ENCODE assay signal across 5 cellular contexts in the genomic region with DNA sequence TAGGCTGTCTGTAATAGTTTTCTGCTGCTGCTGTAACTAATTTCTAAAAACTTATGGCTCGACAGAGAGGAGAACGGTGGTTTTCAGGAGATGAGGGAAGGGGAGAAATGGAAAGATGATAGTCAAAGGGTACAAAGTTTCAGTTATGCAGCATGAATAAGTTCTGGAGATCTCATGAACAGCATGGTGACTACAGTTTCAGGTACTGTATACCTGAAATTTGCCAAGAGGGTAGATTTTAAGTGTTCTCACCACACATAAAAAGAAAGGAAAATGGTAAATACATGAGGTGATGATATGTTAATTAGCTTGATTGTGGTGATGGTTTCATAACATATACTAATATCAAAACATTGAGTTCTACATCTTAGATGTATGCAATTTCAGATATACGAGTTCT. TPM values are rescaled to one million over a fixed set of nuclear protein-coding genes. Genes with fewer than 3 reads are reported as not detected.
"Had no signal": no experiment of that assay in that cellular context is flagged by ENCODE, and none has a peak within 500 bp of the region (broad histone marks: within the 10 kb centered on the region; RNA-seq: fewer than 3 reads in every experiment).

No MANE protein-coding gene starts in this region.

- ATAC-seq: GM23338 had no signal

- H3K4me3 Mint-ChIP-seq: GM23338, H9 had no signal

- H3K9me3 Mint-ChIP-seq: GM23338 had no signal

- H3K4me1 Mint-ChIP-seq: GM23338 had no signal

- H3K4me3 ChIP-seq: GM23338 had no signal

- H3K27ac Mint-ChIP-seq: GM23338, H9 had no signal

- DNase-seq: H9, HCEC 1CT, IMR-90 had no signal

RNA-seq across cellular contexts. Expression of a gene that starts 34.9 kb away (rescaled TPM):
- total RNA-seq: H9, HT-29, IMR-90 had no signal
- polyA plus RNA-seq: IMR-90 had no signal
